Comparison of ENCODE assay signal across 8 cellular contexts in genomic region chr15:39934415-39935044, GRCh38. TPM values are rescaled to one million over a fixed set of nuclear protein-coding genes. Genes with fewer than 3 reads are reported as not detected.
DNase-seq lines count a peak whose midpoint lies in the region; ATAC-seq and TF ChIP-seq lines count a peak whose summit lies in the region.

No MANE protein-coding gene starts in this region.

- peaks cover 9% of the 10 kb centered on the region for H3K36me3 Mint-ChIP-seq in activated T-helper 17 cell treated with anti-CD3 and anti-CD28 coated beads, Interleukin-2, amount 50 U/mL, for 72 hours (ENCODE audit: low read depth)
- H3K36me3 Mint-ChIP-seq in progenitor cell of endocrine pancreas (ENCODE audit: insufficient read depth): peaks cover under 1% of the 10 kb centered on the region

- H4K20me1 ChIP-seq in DOHH2 (ENCODE audit: control insufficient read depth, insufficient read depth, low read depth, low read length): no peaks in the 10 kb centered on the region

- no peaks in the 10 kb centered on the region; the same call in 1 of the 2 replicates for H3F3A ChIP-seq in DOHH2 (ENCODE audit: control insufficient read depth, insufficient read depth)

- TF ChIP-seq CTCF in DOHH2 (IDR thresholded peaks at IDR 0.05; ENCODE audit: low read depth, low read length, poor library complexity, severe bottlenecking) (no peak), heart left ventricle (IDR thresholded peaks at IDR 0.05) (no peak), progenitor cell of endocrine pancreas (IDR thresholded peaks at IDR 0.05; ENCODE audit: unreplicated experiment) (no peak)

- no peaks in the 10 kb centered on the region for H3K9me3 Mint-ChIP-seq in activated T-helper 17 cell treated with anti-CD3 and anti-CD28 coated beads, Interleukin-2, amount 50 U/mL, for 72 hours
- H3K9me3 Mint-ChIP-seq in progenitor cell of endocrine pancreas (ENCODE audit: low read depth): no peaks in the 10 kb centered on the region

- 5 to 8% (median 7%) methylated on average over 11 of the region's 11 CpGs for WGBS in heart left ventricle, 4 donors

- no peak for DNase-seq in heart left ventricle
- no peak for DNase-seq in progenitor cell of endocrine pancreas (ENCODE audit: low spot score, unreplicated experiment)
- DNase-seq in SKM-1 treated with dmso at 0.1 percent for 144 hours (lab: John Stamatoyannopoulos, UW; ENCODE audit: unreplicated experiment): no peak

- peak; percentile 3 for ATAC-seq in HG03196 (IDR thresholded peaks at IDR 0.05; ENCODE audit: unreplicated experiment)
- no peak for ATAC-seq in activated T-helper 17 cell treated with anti-CD3 and anti-CD28 coated beads, Interleukin-2, amount 50 U/mL, for 72 hours (replicated peaks)
- ATAC-seq in heart left ventricle: peak in 1 of 4 donors; percentile 4
- ATAC-seq in HG02885 (IDR thresholded peaks at IDR 0.05; ENCODE audit: poor library complexity, unreplicated experiment): no peak
- ATAC-seq in HG02884 (IDR thresholded peaks at IDR 0.05; ENCODE audit: unreplicated experiment): no peak

- 0 out of 2 replicates have a peak overlapping the region, but pooled peaks have one; percentile 60 for H3K27ac ChIP-seq in DOHH2 (ENCODE audit: low read depth, low read length)
- peak overlapping the region; percentile 64 to 97 (median 84) for H3K27ac ChIP-seq in heart left ventricle

- intact Hi-C loops in heart left ventricle (cut with DNase I): loop anchor here (1.0 to 10.0 kb wide), 6 partner anchors 14 to 152 kb away; partner anchors contain the start of genes FSIP1 (in 3 of the 10) and GPR176 (in 1 of the 10)

- peak overlapping the region; percentile 87 for H3K27ac Mint-ChIP-seq in activated T-helper 17 cell treated with anti-CD3 and anti-CD28 coated beads, Interleukin-2, amount 50 U/mL, for 72 hours
- H3K27ac Mint-ChIP-seq in progenitor cell of endocrine pancreas: peak overlapping the region; percentile 96

- H3K4me3 ChIP-seq in DOHH2 (ENCODE audit: low read length) (peak overlapping the region; percentile 80), heart left ventricle (peak overlapping the region; percentile 39 to 93 (median 81))

- H3K9me3 ChIP-seq in DOHH2 (ENCODE audit: control insufficient read depth, insufficient read depth, low read length) (no peaks in the 10 kb centered on the region), heart left ventricle (no peaks in the 10 kb centered on the region)

- H3K27me3 ChIP-seq in DOHH2 (ENCODE audit: control insufficient read depth, low read length) (no peaks in the 10 kb centered on the region), heart left ventricle (no peaks in the 10 kb centered on the region)

- peak overlapping the region; percentile 87 for H3K4me3 Mint-ChIP-seq in activated T-helper 17 cell treated with anti-CD3 and anti-CD28 coated beads, Interleukin-2, amount 50 U/mL, for 72 hours
- H3K4me3 Mint-ChIP-seq in progenitor cell of endocrine pancreas (ENCODE audit: low read depth): peak overlapping the region; percentile 91

- H3K36me3 ChIP-seq in DOHH2 (ENCODE audit: control insufficient read depth, low read length): peaks cover 14% of the 10 kb centered on the region
- H3K36me3 ChIP-seq in heart left ventricle: peaks cover 0 to 9% (median 0%) of the 10 kb centered on the region in 9 donors

- H3K4me2 ChIP-seq in DOHH2 (ENCODE audit: low read length): peak overlapping the region; percentile 71

- no peaks in the 10 kb centered on the region for H3K9me2 ChIP-seq in DOHH2 (replicated peaks; ENCODE audit: control insufficient read depth, low read length)

- TF ChIP-seq POLR2A in heart left ventricle (IDR thresholded peaks at IDR 0.05): no peak

- H3K27me3 Mint-ChIP-seq in activated T-helper 17 cell treated with anti-CD3 and anti-CD28 coated beads, Interleukin-2, amount 50 U/mL, for 72 hours: peaks cover 2% of the 10 kb centered on the region
- H3K27me3 Mint-ChIP-seq in progenitor cell of endocrine pancreas: peaks cover 2% of the 10 kb centered on the region

- H3K79me2 ChIP-seq in DOHH2 (ENCODE audit: control insufficient read depth, low read length): peaks cover 42% of the 10 kb centered on the region

- peaks cover 12% of the 10 kb centered on the region for H3K4me1 Mint-ChIP-seq in activated T-helper 17 cell treated with anti-CD3 and anti-CD28 coated beads, Interleukin-2, amount 50 U/mL, for 72 hours
- peaks cover 13% of the 10 kb centered on the region for H3K4me1 Mint-ChIP-seq in progenitor cell of endocrine pancreas (ENCODE audit: low read depth)

- peaks cover 48% of the 10 kb centered on the region for H3K4me1 ChIP-seq in DOHH2 (ENCODE audit: control insufficient read depth, low read length)
- H3K4me1 ChIP-seq in heart left ventricle: peaks cover 0 to 51% (median 27%) of the 10 kb centered on the region in 12 donors

RNA-seq across cellular contexts. Expression of gene EIF2AK4, which starts 0.6 kb away (rescaled TPM):
- total RNA-seq in activated T-helper 17 cell treated with anti-CD3 and anti-CD28 coated beads, Interleukin-2, amount 50 U/mL, for 72 hours: 10 to 100 TPM; 25.9 to 34.1 TPM
- total RNA-seq in heart left ventricle (10 to 100 TPM; 16.9 to 44.8 (median 23.0) TPM), progenitor cell of endocrine pancreas (39.9 and 41.6 TPM in 2 replicates)
- polyA plus RNA-seq in heart left ventricle: 10 to 100 TPM; 19.8 to 40.7 TPM

RNA-seq across cellular contexts. Expression of gene GPR176, which starts 14.5 kb away (rescaled TPM):
- under 1 TPM; 0.09 to 0.24 TPM for total RNA-seq in activated T-helper 17 cell treated with anti-CD3 and anti-CD28 coated beads, Interleukin-2, amount 50 U/mL, for 72 hours
- total RNA-seq in heart left ventricle (1 to 10 TPM; 1.2 to 4.3 (median 2.1) TPM), progenitor cell of endocrine pancreas (1.0 and 1.1 TPM in 2 replicates)
- polyA plus RNA-seq in heart left ventricle: 1 to 10 TPM; 1.1 to 2.6 TPM
